11 cellular contexts compared by ENCODE assay signal in genomic region chr6:79632580-79632979, GRCh38. TPM values are rescaled to one million over a fixed set of nuclear protein-coding genes. Genes with fewer than 3 reads are reported as not detected.
A peak's percentile ranks its signal among the peaks of the same experiment; 100 is the strongest.
DNase-seq lines count a peak whose midpoint lies in the region; ATAC-seq and TF ChIP-seq lines count a peak whose summit lies in the region.
"Had no signal": no experiment of that assay in that cellular context is flagged by ENCODE, and none has a peak within 500 bp of the region (broad histone marks: within the 10 kb centered on the region; RNA-seq: fewer than 3 reads in every experiment).

No MANE protein-coding gene starts in this region.

- H3K79me2 ChIP-seq in KMS-11 (ENCODE audit: insufficient read depth, low read depth) = no peaks in the 10 kb centered on the region

- H3K27ac ChIP-seq in KMS-11 (no peak overlapping the region), duodenal mucosa (ENCODE audit: low read depth, low read length) (no peak overlapping the region)

- H3K9ac ChIP-seq in KMS-11 (peak overlapping the region; percentile 53; the same call in 1 of the 2 replicates), duodenal mucosa (ENCODE audit: low read depth in 1 of 2, low read length in 2 of 2) (peak overlapping the region in 1 of 2 donors; percentile 39)

- no peaks in the 10 kb centered on the region for H3K36me3 ChIP-seq in KMS-11 (ENCODE audit: insufficient read depth)
- no peaks in the 10 kb centered on the region for H3K36me3 ChIP-seq in duodenal mucosa (ENCODE audit: control insufficient read depth in 1 of 2, insufficient read depth in 2 of 2, low read length in 2 of 2)
- H3K36me3 ChIP-seq: HAP-1 had no signal

- H3K9me3 Mint-ChIP-seq in nephron progenitor cell = no peaks in the 10 kb centered on the region

- peak overlapping the region; percentile 82 for H3K4me2 ChIP-seq in KMS-11

- no peaks in the 10 kb centered on the region for H4K20me1 ChIP-seq in KMS-11 (ENCODE audit: insufficient read depth)

- H3K9me3 ChIP-seq in duodenal mucosa (ENCODE audit: control insufficient read depth in 1 of 2, low read length in 2 of 2) = no peaks in the 10 kb centered on the region
- H3K9me3 ChIP-seq: HAP-1 had no signal

- TF ChIP-seq CTCF in KMS-11 (conservative IDR thresholded peaks at IDR 0.05; ENCODE audit: low read depth, low read length) (no peak), nephron progenitor cell (IDR thresholded peaks at IDR 0.05) (no peak)

- H3K27ac Mint-ChIP-seq in nephron progenitor cell = no peak overlapping the region

- H3K4me3 Mint-ChIP-seq in nephron progenitor cell = peak overlapping the region; percentile 94

- H3K4me1 ChIP-seq in KMS-11 (ENCODE audit: low read depth, poor library complexity, severe bottlenecking) = peaks cover 48% of the 10 kb centered on the region
- H3K4me1 ChIP-seq in duodenal mucosa (ENCODE audit: control insufficient read depth in 1 of 2, insufficient read depth in 2 of 2, low read length in 2 of 2) = peaks cover 7 to 36% of the 10 kb centered on the region in 2 donors

- DNase-seq in Daoy (ENCODE audit: low read depth) (peak; percentile 23), nephron progenitor cell (no peak), COR-L47 (lab: John Stamatoyannopoulos, UW) (no peak), T-helper 1 cell (no peak)
- DNase-seq in activated effector memory CD4-positive, alpha-beta T cell treated with Interleukin-2 at 50 U/mL for 16 hours = no peak
- DNase-seq: amniotic stem cell, NCI-H2081 treated with DMSO at 0.1 percent for 48 hours had no signal

- no peaks in the 10 kb centered on the region for H3K36me3 Mint-ChIP-seq in nephron progenitor cell (ENCODE audit: low read depth)

- H3K4me1 Mint-ChIP-seq in nephron progenitor cell = peaks cover 19% of the 10 kb centered on the region

- no peak overlapping the region for H3K4me3 ChIP-seq in KMS-11 (IDR thresholded peaks at IDR 0.05; ENCODE audit: insufficient read depth, low read depth, low read length)
- H3K4me3 ChIP-seq in duodenal mucosa (ENCODE audit: low read depth in 1 of 2, low read length in 2 of 2) = peak overlapping the region; percentile 77 to 81

- no peak overlapping the region for H2AFZ ChIP-seq in KMS-11 (ENCODE audit: low read depth)

- no peak for ATAC-seq in HG02970 (IDR thresholded peaks at IDR 0.05; ENCODE audit: low FRiP score, unreplicated experiment)

- peaks cover 22% of the 10 kb centered on the region for H3K27me3 Mint-ChIP-seq in nephron progenitor cell (ENCODE audit: low read depth, poor library complexity)

- H3K27me3 ChIP-seq in KMS-11 (ENCODE audit: insufficient read depth, low read depth) (no peaks in the 10 kb centered on the region), duodenal mucosa (ENCODE audit: control insufficient read depth in 1 of 2, insufficient read depth in 2 of 2, low read length in 2 of 2) (no peaks in the 10 kb centered on the region)

RNA-seq across cellular contexts. Expression of gene SH3BGRL2, which starts 1.5 kb away (rescaled TPM):
- total RNA-seq in Daoy (2014; rRNA removed; shearing (Covaris generic)) = 13.2 and 15.8 TPM in 2 replicates
